In the genomic region with DNA sequence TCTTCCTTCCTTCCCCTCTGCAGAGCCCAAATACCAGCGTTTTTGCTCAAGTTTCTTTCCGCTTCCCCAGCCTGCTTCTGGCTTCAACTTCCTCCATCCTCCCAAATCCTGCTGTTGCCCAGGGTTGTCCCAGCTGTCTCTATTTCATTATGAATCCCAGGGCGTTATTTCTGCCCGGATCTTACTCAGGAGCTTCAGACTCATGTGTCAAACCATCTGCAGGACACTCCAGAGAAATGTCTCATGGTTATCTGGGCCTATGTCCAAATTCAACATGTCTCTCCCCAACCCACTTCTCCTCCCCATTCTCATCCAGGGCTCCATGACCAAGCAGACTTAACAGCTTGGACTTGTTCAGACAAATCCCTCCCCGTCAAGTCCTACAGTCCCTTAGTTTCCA, we compare ENCODE assay signal across 9 cellular contexts. TPM values are rescaled to one million over a fixed set of nuclear protein-coding genes. Genes with fewer than 3 reads are reported as not detected.
A peak's percentile ranks its signal among the peaks of the same experiment; 100 is the strongest.
DNase-seq lines count a peak whose midpoint lies in the region; ATAC-seq and TF ChIP-seq lines count a peak whose summit lies in the region.
"Had no signal": no experiment of that assay in that cellular context is flagged by ENCODE, and none has a peak within 500 bp of the region (broad histone marks: within the 10 kb centered on the region; RNA-seq: fewer than 3 reads in every experiment).

No MANE protein-coding gene starts in this region.

- H3K18ac ChIP-seq in neuronal stem cell (ENCODE audit: low read length): no peak overlapping the region

- H3K9me3 ChIP-seq in heart right ventricle (peaks cover 0 to 6% (median 0%) of the 10 kb centered on the region in 11 donors), neuronal stem cell (replicated peaks in 1 of 2; ENCODE audit: control insufficient read depth in 2 of 2, insufficient read depth in 1 of 2, low read depth in 1 of 2, low read length in 2 of 2) (peaks cover 0 to 12% of the 10 kb centered on the region in 2 donors)
- H3K9me3 ChIP-seq: ascending aorta had no signal

- peak overlapping the region in 4 of 5 experiments; percentile 3 to 54 (median 24) for H3K27ac Mint-ChIP-seq in brain

- no peak overlapping the region for H4K91ac ChIP-seq in neuronal stem cell (ENCODE audit: low read depth, low read length, poor library complexity)

- H3K27me3 Mint-ChIP-seq in brain: peaks cover 10% of the 10 kb centered on the region

- intact Hi-C loops in heart right ventricle (cut with DNase I): no loop called here

- no peak overlapping the region for H3K9ac ChIP-seq in neuronal stem cell (ENCODE audit: low read depth, low read length, poor library complexity)

- no peak overlapping the region for H3K4me2 ChIP-seq in neuronal stem cell (ENCODE audit: insufficient read depth, low read length, poor library complexity, severe bottlenecking)

- H3K4me1 ChIP-seq in heart right ventricle (peaks cover 0 to 33% (median 18%) of the 10 kb centered on the region in 9 donors), neuronal stem cell (ENCODE audit: control insufficient read depth in 2 of 2, insufficient read depth in 1 of 2, low read depth in 1 of 2, low read length in 2 of 2) (peaks cover 0 to under 1% of the 10 kb centered on the region in 2 donors)
- H3K4me1 ChIP-seq: ascending aorta had no signal

- H2BK120ac ChIP-seq in neuronal stem cell (ENCODE audit: low read depth, low read length): no peak overlapping the region

- WGBS in heart right ventricle, 2 donors: 56 to 69% methylated on average over 5 of the region's 5 CpGs
- no CpG with 5 or more reads among the region's 5 CpGs for WGBS in neuronal stem cell (ENCODE audit: extremely low coverage in 2 of 2, insufficient read length in 2 of 2, insufficient replicate concordance in 1 of 2), 2 donors

- peaks cover 10% of the 10 kb centered on the region for H3K4me1 Mint-ChIP-seq in brain

- no peak overlapping the region for H3K14ac ChIP-seq in neuronal stem cell (ENCODE audit: low read length)

- no peak overlapping the region for H3K4ac ChIP-seq in neuronal stem cell (ENCODE audit: low read length)

- no peak overlapping the region for H4K8ac ChIP-seq in neuronal stem cell (ENCODE audit: low read depth, low read length)

- no peak overlapping the region for H2AFZ ChIP-seq in neuronal stem cell (ENCODE audit: low read length)

- H2BK12ac ChIP-seq in neuronal stem cell (ENCODE audit: low read length): no peak overlapping the region

- H3K4me3 Mint-ChIP-seq in brain: no peak overlapping the region

- ATAC-seq in heart right ventricle: peak; percentile 48 to 92 (median 83)
- no peak for ATAC-seq in HG02678 (IDR thresholded peaks at IDR 0.05; ENCODE audit: unreplicated experiment)
- no peak for ATAC-seq in GM18867 (IDR thresholded peaks at IDR 0.05; ENCODE audit: unreplicated experiment)
- ATAC-seq: stimulated activated naive CD8-positive, alpha-beta T cell treated with anti-CD3 and anti-CD28 coated beads, Interleukin-15, Interleukin-2, amounts not matched to agents 100 U/mL and 50 U/mL, for 24 hours had no signal

- H3K79me1 ChIP-seq in neuronal stem cell (ENCODE audit: low read depth, low read length): no peaks in the 10 kb centered on the region

- no peak overlapping the region for H2AK5ac ChIP-seq in neuronal stem cell (ENCODE audit: low read depth, low read length)

- no peak overlapping the region for H3K23ac ChIP-seq in neuronal stem cell (ENCODE audit: low read depth, low read length, poor library complexity)

- peaks cover 5 to 10% (median 7%) of the 10 kb centered on the region in 5 experiments for H3K9me3 Mint-ChIP-seq in brain

- H2BK5ac ChIP-seq in neuronal stem cell (ENCODE audit: low read length): no peak overlapping the region

- H3K27me3 ChIP-seq in heart right ventricle (peaks cover 0 to 6% (median 0%) of the 10 kb centered on the region in 7 donors), neuronal stem cell (ENCODE audit: control insufficient read depth in 3 of 3, insufficient read depth in 3 of 3, low read depth in 1 of 3, low read length in 3 of 3) (no peaks in the 10 kb centered on the region)
- H3K27me3 ChIP-seq: ascending aorta had no signal

- H3K36me3 ChIP-seq in heart right ventricle (no peaks in the 10 kb centered on the region), neuronal stem cell (replicated peaks in 1 of 2; ENCODE audit: control insufficient read depth in 2 of 2, insufficient read depth in 2 of 2, low read length in 2 of 2) (no peaks in the 10 kb centered on the region)
- H3K36me3 ChIP-seq: ascending aorta had no signal

- H3K36me3 Mint-ChIP-seq in brain: no peaks in the 10 kb centered on the region

- DNase-seq in HCEC 1CT (peak; percentile 92), heart right ventricle (peak in 1 of 2 donors; percentile 38), neuronal stem cell (ENCODE audit: low spot score) (no peak)
- DNase-seq: stimulated activated naive CD8-positive, alpha-beta T cell treated with anti-CD3 and anti-CD28 coated beads, Interleukin-15, Interleukin-2, amounts not matched to agents 100 U/mL and 50 U/mL, for 24 hours had no signal

- no peak for TF ChIP-seq CTCF in brain (conservative IDR thresholded peaks at IDR 0.05)
- TF ChIP-seq CTCF in heart right ventricle (IDR thresholded peaks at IDR 0.05): no peak

- H2BK15ac ChIP-seq in neuronal stem cell (ENCODE audit: low read length): no peak overlapping the region

- no peak overlapping the region for H3K4me3 ChIP-seq in heart right ventricle
- H3K4me3 ChIP-seq in skin epidermis: no peak overlapping the region
- H3K4me3 ChIP-seq in neuronal stem cell (ENCODE audit: low read length in 2 of 2): no peak overlapping the region
- H3K4me3 ChIP-seq: ascending aorta had no signal

- H3K27ac ChIP-seq in heart right ventricle (peak overlapping the region in 8 of 10 donors; percentile 40 to 76 (median 66)), skin epidermis (peak overlapping the region in 11 of 21 experiments; percentile 1 to 75 (median 63)), neuronal stem cell (replicated peaks; ENCODE audit: low read length) (no peak overlapping the region)

RNA-seq across cellular contexts. Expression of a gene that starts 15.6 kb away (rescaled TPM):
- polyA plus RNA-seq in brain (ENCODE audit: insufficient read depth, low read depth, low replicate concordance) (8.7 TPM), heart right ventricle (1 to 10 TPM; 1.5 to 2.5 TPM)
- 1 to 10 TPM; 2.2 to 9.3 (median 3.0) TPM for total RNA-seq in heart right ventricle
- 4.5 TPM for polyA plus RNA-seq in neuronal stem cell (2013, experiment 1 of 2)
- 4.7 TPM for polyA plus RNA-seq in neuronal stem cell (2013, experiment 2 of 2)

Comparison
In these comparisons a context has a peak if more than half of its experiments do, and no peak if none do; other contexts are left out.
1. ATAC-seq: peak in heart right ventricle (8 of 8); none in HG02678 (single experiment) and GM18867 (single experiment).